Comparison of ENCODE assay signal across 1 cellular context in the genomic region with DNA sequence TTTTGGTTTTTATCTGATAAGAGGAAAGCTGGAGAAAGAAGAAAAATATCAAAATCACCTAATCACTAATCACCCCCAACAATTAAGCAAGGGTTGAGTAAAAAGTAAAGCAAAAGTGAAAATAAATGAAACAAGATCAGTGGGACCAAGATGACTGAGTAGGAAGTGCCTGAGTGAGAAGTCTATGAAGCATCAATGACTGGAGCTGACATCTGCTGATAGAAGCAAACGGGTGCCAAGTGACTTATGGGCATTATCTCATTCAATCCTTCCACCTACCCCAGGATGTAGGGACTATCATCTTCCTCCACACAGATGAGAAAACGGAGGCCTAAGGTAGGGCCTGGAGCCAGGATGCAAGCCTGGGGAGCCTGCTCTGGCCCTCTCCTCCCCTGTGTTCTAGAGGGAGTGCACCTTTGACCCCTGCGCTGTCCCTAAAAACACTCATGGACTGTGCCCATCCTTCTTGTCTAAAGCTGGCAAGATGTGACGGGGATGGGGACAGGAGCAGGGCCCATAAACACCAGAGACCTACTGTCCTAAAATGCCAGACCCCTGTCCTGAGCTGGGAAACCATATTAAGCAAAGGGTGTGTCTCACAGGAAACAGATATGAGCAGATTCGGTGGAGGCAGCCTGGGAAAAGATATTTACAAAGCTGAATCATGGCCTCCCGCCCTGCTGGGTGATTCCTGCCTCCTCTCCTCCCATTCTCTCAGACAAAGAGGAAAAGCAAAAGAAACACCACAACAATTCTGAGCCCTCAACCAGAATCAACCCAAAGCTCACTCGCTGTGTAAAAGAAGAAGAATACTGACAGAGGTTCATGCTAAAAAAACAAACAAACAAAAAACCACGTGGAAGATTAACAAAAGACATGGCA.
TF ChIP-seq lines count a peak whose summit lies in the region.

No MANE protein-coding gene starts in this region.

TF ChIP-seq in K562, 482 proteins besides CTCF, POLR2A, EP300 and RAD21 (continued from another document and continues in another):
- 0 out of 2 replicates have a peak, but pooled peaks have one; percentile 33 for TF ChIP-seq JUND (IDR thresholded peaks at IDR 0.05; ENCODE audit: borderline replicate concordance, low read depth, low read length)
- peak; percentile 27; the same call in 1 of the 3 replicates for TF ChIP-seq JUND (tag; IDR thresholded peaks at IDR 0.05; ENCODE audit: borderline replicate concordance, low read depth, low read length)
- no peak for TF ChIP-seq MYC (IDR thresholded peaks at IDR 0.05; ENCODE audit: low read depth, low read length)
- no peak for TF ChIP-seq MYC (CRISPR knock-in tag; IDR thresholded peaks at IDR 0.05; ENCODE audit: borderline replicate concordance, low read depth)
- TF ChIP-seq ZFPM2 (CRISPR knock-in tag; IDR thresholded peaks at IDR 0.05), result no peak
- no peak for TF ChIP-seq ZNF263 (CRISPR knock-in tag; IDR thresholded peaks at IDR 0.05; ENCODE audit: borderline replicate concordance)
- no peak for TF ChIP-seq SMAD1 (IDR thresholded peaks at IDR 0.05; ENCODE audit: low read depth, low read length, partially characterized antibody)
- no peak for TF ChIP-seq XRCC3 (IDR thresholded peaks at IDR 0.05)
- peak; percentile 51 for TF ChIP-seq NR2C1 (IDR thresholded peaks at IDR 0.05)
- TF ChIP-seq NR2C1 (tag; IDR thresholded peaks at IDR 0.05), result peak; percentile 73
- TF ChIP-seq, protein P1, sequence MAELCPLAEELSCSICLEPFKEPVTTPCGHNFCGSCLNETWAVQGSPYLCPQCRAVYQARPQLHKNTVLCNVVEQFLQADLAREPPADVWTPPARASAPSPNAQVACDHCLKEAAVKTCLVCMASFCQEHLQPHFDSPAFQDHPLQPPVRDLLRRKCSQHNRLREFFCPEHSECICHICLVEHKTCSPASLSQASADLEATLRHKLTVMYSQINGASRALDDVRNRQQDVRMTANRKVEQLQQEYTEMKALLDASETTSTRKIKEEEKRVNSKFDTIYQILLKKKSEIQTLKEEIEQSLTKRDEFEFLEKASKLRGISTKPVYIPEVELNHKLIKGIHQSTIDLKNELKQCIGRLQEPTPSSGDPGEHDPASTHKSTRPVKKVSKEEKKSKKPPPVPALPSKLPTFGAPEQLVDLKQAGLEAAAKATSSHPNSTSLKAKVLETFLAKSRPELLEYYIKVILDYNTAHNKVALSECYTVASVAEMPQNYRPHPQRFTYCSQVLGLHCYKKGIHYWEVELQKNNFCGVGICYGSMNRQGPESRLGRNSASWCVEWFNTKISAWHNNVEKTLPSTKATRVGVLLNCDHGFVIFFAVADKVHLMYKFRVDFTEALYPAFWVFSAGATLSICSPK (IDR thresholded peaks at IDR 0.05; ENCODE audit: borderline replicate concordance), result no peak
- no peak for TF ChIP-seq GABPB2 (CRISPR knock-in tag; conservative IDR thresholded peaks at IDR 0.05)
- no peak for TF ChIP-seq MAFK (IDR thresholded peaks at IDR 0.05; ENCODE audit: low read length)
- TF ChIP-seq, protein P2, sequence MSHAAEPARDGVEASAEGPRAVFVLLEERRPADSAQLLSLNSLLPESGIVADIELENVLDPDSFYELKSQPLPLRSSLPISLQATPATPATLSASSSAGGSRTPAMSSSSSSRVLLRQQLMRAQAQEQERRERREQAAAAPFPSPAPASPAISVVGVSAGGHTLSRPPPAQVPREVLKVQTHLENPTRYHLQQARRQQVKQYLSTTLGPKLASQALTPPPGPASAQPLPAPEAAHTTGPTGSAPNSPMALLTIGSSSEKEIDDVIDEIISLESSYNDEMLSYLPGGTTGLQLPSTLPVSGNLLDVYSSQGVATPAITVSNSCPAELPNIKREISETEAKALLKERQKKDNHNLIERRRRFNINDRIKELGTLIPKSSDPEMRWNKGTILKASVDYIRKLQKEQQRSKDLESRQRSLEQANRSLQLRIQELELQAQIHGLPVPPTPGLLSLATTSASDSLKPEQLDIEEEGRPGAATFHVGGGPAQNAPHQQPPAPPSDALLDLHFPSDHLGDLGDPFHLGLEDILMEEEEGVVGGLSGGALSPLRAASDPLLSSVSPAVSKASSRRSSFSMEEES (CRISPR knock-in tag; IDR thresholded peaks at IDR 0.05), result no peak
- TF ChIP-seq KDM5B (IDR thresholded peaks at IDR 0.05; ENCODE audit: insufficient replicate concordance, low read depth, low read length), result no peak
- TF ChIP-seq ESRRA (IDR thresholded peaks at IDR 0.05; ENCODE audit: borderline replicate concordance, low read depth), result no peak
- TF ChIP-seq ASH1L (IDR thresholded peaks at IDR 0.05; ENCODE audit: borderline replicate concordance, low read depth, partially characterized antibody), result no peak
- TF ChIP-seq, protein P3, sequence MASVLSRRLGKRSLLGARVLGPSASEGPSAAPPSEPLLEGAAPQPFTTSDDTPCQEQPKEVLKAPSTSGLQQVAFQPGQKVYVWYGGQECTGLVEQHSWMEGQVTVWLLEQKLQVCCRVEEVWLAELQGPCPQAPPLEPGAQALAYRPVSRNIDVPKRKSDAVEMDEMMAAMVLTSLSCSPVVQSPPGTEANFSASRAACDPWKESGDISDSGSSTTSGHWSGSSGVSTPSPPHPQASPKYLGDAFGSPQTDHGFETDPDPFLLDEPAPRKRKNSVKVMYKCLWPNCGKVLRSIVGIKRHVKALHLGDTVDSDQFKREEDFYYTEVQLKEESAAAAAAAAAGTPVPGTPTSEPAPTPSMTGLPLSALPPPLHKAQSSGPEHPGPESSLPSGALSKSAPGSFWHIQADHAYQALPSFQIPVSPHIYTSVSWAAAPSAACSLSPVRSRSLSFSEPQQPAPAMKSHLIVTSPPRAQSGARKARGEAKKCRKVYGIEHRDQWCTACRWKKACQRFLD (CRISPR knock-in tag; IDR thresholded peaks at IDR 0.05), result no peak
- TF ChIP-seq, protein P4, sequence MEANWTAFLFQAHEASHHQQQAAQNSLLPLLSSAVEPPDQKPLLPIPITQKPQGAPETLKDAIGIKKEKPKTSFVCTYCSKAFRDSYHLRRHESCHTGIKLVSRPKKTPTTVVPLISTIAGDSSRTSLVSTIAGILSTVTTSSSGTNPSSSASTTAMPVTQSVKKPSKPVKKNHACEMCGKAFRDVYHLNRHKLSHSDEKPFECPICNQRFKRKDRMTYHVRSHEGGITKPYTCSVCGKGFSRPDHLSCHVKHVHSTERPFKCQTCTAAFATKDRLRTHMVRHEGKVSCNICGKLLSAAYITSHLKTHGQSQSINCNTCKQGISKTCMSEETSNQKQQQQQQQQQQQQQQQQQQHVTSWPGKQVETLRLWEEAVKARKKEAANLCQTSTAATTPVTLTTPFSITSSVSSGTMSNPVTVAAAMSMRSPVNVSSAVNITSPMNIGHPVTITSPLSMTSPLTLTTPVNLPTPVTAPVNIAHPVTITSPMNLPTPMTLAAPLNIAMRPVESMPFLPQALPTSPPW (CRISPR knock-in tag; IDR thresholded peaks at IDR 0.05), result no peak
- TF ChIP-seq KLF6 (CRISPR knock-in tag; IDR thresholded peaks at IDR 0.05; ENCODE audit: borderline replicate concordance), result no peak
- TF ChIP-seq ZNF384 (IDR thresholded peaks at IDR 0.05; ENCODE audit: low read depth, low read length), result no peak
- no peak for TF ChIP-seq PYGO2 (tag; IDR thresholded peaks at IDR 0.05)
- TF ChIP-seq ERF (CRISPR knock-in tag; IDR thresholded peaks at IDR 0.05), result 0 out of 2 replicates have a peak, but pooled peaks have one; percentile 12
- no peak for TF ChIP-seq RCOR1 (IDR thresholded peaks at IDR 0.05; ENCODE audit: borderline replicate concordance in 1 of 2, low read depth in 2 of 2, low read length in 2 of 2)
- TF ChIP-seq ZNF507 (tag; conservative IDR thresholded peaks at IDR 0.05), result no peak
- TF ChIP-seq CBFA2T2 (conservative IDR thresholded peaks at IDR 0.05), result no peak
- TF ChIP-seq NFE2L1 (tag; IDR thresholded peaks at IDR 0.05; ENCODE audit: borderline replicate concordance, low read depth), result no peak
- no peak for TF ChIP-seq IFI16 (CRISPR knock-in tag; IDR thresholded peaks at IDR 0.05)
- no peak for TF ChIP-seq SAFB (IDR thresholded peaks at IDR 0.05; ENCODE audit: borderline replicate concordance, low read depth, low read length)
- TF ChIP-seq HDAC8 (tag; IDR thresholded peaks at IDR 0.05), result no peak
- TF ChIP-seq TEAD1 (CRISPR knock-in tag; IDR thresholded peaks at IDR 0.05), result no peak
- TF ChIP-seq ZNF75A (CRISPR knock-in tag; IDR thresholded peaks at IDR 0.05), result no peak
- TF ChIP-seq, protein P5, sequence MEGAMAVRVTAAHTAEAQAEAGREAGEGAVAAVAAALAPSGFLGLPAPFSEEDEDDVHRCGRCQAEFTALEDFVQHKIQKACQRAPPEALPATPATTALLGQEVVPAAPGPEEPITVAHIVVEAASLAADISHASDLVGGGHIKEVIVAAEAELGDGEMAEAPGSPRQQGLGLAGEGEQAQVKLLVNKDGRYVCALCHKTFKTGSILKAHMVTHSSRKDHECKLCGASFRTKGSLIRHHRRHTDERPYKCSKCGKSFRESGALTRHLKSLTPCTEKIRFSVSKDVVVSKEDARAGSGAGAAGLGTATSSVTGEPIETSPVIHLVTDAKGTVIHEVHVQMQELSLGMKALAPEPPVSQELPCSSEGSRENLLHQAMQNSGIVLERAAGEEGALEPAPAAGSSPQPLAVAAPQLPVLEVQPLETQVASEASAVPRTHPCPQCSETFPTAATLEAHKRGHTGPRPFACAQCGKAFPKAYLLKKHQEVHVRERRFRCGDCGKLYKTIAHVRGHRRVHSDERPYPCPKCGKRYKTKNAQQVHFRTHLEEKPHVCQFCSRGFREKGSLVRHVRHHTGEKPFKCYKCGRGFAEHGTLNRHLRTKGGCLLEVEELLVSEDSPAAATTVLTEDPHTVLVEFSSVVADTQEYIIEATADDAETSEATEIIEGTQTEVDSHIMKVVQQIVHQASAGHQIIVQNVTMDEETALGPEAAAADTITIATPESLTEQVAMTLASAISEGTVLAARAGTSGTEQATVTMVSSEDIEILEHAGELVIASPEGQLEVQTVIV (CRISPR knock-in tag; IDR thresholded peaks at IDR 0.05; ENCODE audit: borderline replicate concordance), result no peak
- TF ChIP-seq MYNN (IDR thresholded peaks at IDR 0.05), result no peak
- TF ChIP-seq MYNN (CRISPR knock-in tag; IDR thresholded peaks at IDR 0.05), result no peak
- TF ChIP-seq EP400 (IDR thresholded peaks at IDR 0.05), result peak; percentile 32; the same call in 1 of the 2 replicates
- no peak for TF ChIP-seq HEY1 (CRISPR knock-in tag; IDR thresholded peaks at IDR 0.05; ENCODE audit: borderline replicate concordance)
- no peak for TF ChIP-seq PRPF4 (IDR thresholded peaks at IDR 0.05; ENCODE audit: insufficient read depth, low read depth, low read length, poor library complexity, severe bottlenecking)
- no peak for TF ChIP-seq RBM15 (IDR thresholded peaks at IDR 0.05; ENCODE audit: insufficient read depth, low read length)
- no peak for TF ChIP-seq ESRRB (CRISPR knock-in tag; IDR thresholded peaks at IDR 0.05; ENCODE audit: borderline replicate concordance)
- TF ChIP-seq, protein P6, sequence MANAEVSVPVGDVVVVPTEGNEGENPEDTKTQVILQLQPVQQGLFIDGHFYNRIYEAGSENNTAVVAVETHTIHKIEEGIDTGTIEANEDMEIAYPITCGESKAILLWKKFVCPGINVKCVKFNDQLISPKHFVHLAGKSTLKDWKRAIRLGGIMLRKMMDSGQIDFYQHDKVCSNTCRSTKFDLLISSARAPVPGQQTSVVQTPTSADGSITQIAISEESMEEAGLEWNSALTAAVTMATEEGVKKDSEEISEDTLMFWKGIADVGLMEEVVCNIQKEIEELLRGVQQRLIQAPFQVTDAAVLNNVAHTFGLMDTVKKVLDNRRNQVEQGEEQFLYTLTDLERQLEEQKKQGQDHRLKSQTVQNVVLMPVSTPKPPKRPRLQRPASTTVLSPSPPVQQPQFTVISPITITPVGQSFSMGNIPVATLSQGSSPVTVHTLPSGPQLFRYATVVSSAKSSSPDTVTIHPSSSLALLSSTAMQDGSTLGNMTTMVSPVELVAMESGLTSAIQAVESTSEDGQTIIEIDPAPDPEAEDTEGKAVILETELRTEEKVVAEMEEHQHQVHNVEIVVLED (CRISPR knock-in tag; IDR thresholded peaks at IDR 0.05), result no peak
- TF ChIP-seq, protein P7, sequence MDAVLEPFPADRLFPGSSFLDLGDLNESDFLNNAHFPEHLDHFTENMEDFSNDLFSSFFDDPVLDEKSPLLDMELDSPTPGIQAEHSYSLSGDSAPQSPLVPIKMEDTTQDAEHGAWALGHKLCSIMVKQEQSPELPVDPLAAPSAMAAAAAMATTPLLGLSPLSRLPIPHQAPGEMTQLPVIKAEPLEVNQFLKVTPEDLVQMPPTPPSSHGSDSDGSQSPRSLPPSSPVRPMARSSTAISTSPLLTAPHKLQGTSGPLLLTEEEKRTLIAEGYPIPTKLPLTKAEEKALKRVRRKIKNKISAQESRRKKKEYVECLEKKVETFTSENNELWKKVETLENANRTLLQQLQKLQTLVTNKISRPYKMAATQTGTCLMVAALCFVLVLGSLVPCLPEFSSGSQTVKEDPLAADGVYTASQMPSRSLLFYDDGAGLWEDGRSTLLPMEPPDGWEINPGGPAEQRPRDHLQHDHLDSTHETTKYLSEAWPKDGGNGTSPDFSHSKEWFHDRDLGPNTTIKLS (IDR thresholded peaks at IDR 0.05; ENCODE audit: borderline replicate concordance, low read depth), result no peak
- no peak for TF ChIP-seq HMGN3 (IDR thresholded peaks at IDR 0.05; ENCODE audit: borderline replicate concordance, extremely low read depth, insufficient read length, low read depth, low read length)
- TF ChIP-seq, protein P8, sequence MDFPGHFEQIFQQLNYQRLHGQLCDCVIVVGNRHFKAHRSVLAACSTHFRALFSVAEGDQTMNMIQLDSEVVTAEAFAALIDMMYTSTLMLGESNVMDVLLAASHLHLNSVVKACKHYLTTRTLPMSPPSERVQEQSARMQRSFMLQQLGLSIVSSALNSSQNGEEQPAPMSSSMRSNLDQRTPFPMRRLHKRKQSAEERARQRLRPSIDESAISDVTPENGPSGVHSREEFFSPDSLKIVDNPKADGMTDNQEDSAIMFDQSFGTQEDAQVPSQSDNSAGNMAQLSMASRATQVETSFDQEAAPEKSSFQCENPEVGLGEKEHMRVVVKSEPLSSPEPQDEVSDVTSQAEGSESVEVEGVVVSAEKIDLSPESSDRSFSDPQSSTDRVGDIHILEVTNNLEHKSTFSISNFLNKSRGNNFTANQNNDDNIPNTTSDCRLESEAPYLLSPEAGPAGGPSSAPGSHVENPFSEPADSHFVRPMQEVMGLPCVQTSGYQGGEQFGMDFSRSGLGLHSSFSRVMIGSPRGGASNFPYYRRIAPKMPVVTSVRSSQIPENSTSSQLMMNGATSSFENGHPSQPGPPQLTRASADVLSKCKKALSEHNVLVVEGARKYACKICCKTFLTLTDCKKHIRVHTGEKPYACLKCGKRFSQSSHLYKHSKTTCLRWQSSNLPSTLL (IDR thresholded peaks at IDR 0.05), result no peak
- TF ChIP-seq SMARCE1 (IDR thresholded peaks at IDR 0.05), result peak; percentile 37; the same call in 1 of the 2 replicates
- TF ChIP-seq ZNF584 (CRISPR knock-in tag; IDR thresholded peaks at IDR 0.05; ENCODE audit: low read depth), result peak; percentile 58; the same call in 1 of the 2 replicates
- TF ChIP-seq RBM34 (IDR thresholded peaks at IDR 0.05; ENCODE audit: borderline replicate concordance, insufficient read depth, low read length), result no peak
- TF ChIP-seq CBX5 (IDR thresholded peaks at IDR 0.05; ENCODE audit: borderline replicate concordance, low read depth), result no peak
- no peak for TF ChIP-seq ZNF589 (CRISPR knock-in tag; IDR thresholded peaks at IDR 0.05; ENCODE audit: low read depth)
- TF ChIP-seq NR3C1 (CRISPR knock-in tag; IDR thresholded peaks at IDR 0.05), result no peak
- no peak for TF ChIP-seq TGIF2 (CRISPR knock-in tag; IDR thresholded peaks at IDR 0.05)
